In genomic region chr3:77648214-77648613, GRCh38 we compare ENCODE assay signal across 18 cellular contexts.
DNase-seq lines count a peak whose midpoint lies in the region; ATAC-seq and TF ChIP-seq lines count a peak whose summit lies in the region.
"Had no signal": no experiment of that assay in that cellular context is flagged by ENCODE, and none has a peak within 500 bp of the region (broad histone marks: within the 10 kb centered on the region; RNA-seq: fewer than 3 reads in every experiment).

No MANE protein-coding gene starts in this region.

- H3K36me3 Mint-ChIP-seq in GM23338 (ENCODE audit: low read depth): no peaks in the 10 kb centered on the region
- H3K36me3 Mint-ChIP-seq: CD4-positive, CD25-positive, alpha-beta regulatory T cell; CD8-positive, alpha-beta memory T cell had no signal

- H3K79me2 ChIP-seq in GM23338 (replicated peaks; ENCODE audit: insufficient read depth) (no peaks in the 10 kb centered on the region), osteoblast (ENCODE audit: insufficient read depth, low read length) (no peaks in the 10 kb centered on the region)

- H3K4me1 ChIP-seq in GM23338 (ENCODE audit: insufficient read depth) (peaks cover 4% of the 10 kb centered on the region; the same call in 1 of the 2 replicates), foreskin keratinocyte (no peaks in the 10 kb centered on the region), osteoblast (ENCODE audit: insufficient read depth, low read length) (no peaks in the 10 kb centered on the region)
- H3K4me1 ChIP-seq: Caco-2 had no signal

- no peak for ATAC-seq in GM23338
- ATAC-seq in foreskin keratinocyte: no peak
- ATAC-seq: HCT116 had no signal

- no peak overlapping the region for H3K27ac ChIP-seq in GM23338 (ENCODE audit: low read depth)
- no peak overlapping the region for H3K27ac ChIP-seq in foreskin keratinocyte
- no peak overlapping the region for H3K27ac ChIP-seq in osteoblast (ENCODE audit: low read depth, low read length)
- H3K27ac ChIP-seq: HL-60 had no signal

- no peaks in the 10 kb centered on the region for H3F3A ChIP-seq in GM23338 (replicated peaks; ENCODE audit: low read depth)

- no peaks in the 10 kb centered on the region for H3K9me2 ChIP-seq in GM23338 (ENCODE audit: insufficient read depth)

- H3K9me3 ChIP-seq in MG63 (no peaks in the 10 kb centered on the region), osteoblast (ENCODE audit: low read depth, low read length) (peaks cover 1% of the 10 kb centered on the region)
- H3K9me3 ChIP-seq: Caco-2 had no signal

- H3K4me3 ChIP-seq in GM23338: no peak overlapping the region
- no peak overlapping the region for H3K4me3 ChIP-seq in MG63
- no peak overlapping the region for H3K4me3 ChIP-seq in osteoblast (ENCODE audit: insufficient read depth, low read length)

- H3K9me3 Mint-ChIP-seq in GM23338: no peaks in the 10 kb centered on the region; the same call in 2 of the 3 replicates

- no peaks in the 10 kb centered on the region for H4K20me1 ChIP-seq in GM23338 (replicated peaks; ENCODE audit: insufficient read depth)
- H4K20me1 ChIP-seq in osteoblast (ENCODE audit: insufficient read depth, low read length): no peaks in the 10 kb centered on the region

- H3K4me3 Mint-ChIP-seq in GM23338: no peak overlapping the region
- H3K4me3 Mint-ChIP-seq: B cell; CD4-positive, CD25-positive, alpha-beta regulatory T cell; CD8-positive, alpha-beta memory T cell; HFFc6 had no signal

- H3K36me3 ChIP-seq in GM23338 (ENCODE audit: insufficient read depth): no peaks in the 10 kb centered on the region
- no peaks in the 10 kb centered on the region for H3K36me3 ChIP-seq in MG63
- no peaks in the 10 kb centered on the region for H3K36me3 ChIP-seq in osteoblast (ENCODE audit: insufficient read depth, low read length)

- H2AFZ ChIP-seq in GM23338: no peak overlapping the region
- H2AFZ ChIP-seq in osteoblast (ENCODE audit: low read length): no peak overlapping the region

- H3K27ac Mint-ChIP-seq in GM23338: peak overlapping the region; percentile 24; the same call in 1 of the 2 replicates
- H3K27ac Mint-ChIP-seq: B cell; CD4-positive, CD25-positive, alpha-beta regulatory T cell; CD8-positive, alpha-beta memory T cell; HFFc6 had no signal

- no peaks in the 10 kb centered on the region for H3K27me3 ChIP-seq in GM23338 (ENCODE audit: insufficient read depth)
- H3K27me3 ChIP-seq in foreskin keratinocyte: no peaks in the 10 kb centered on the region
- no peaks in the 10 kb centered on the region for H3K27me3 ChIP-seq in MG63
- no peaks in the 10 kb centered on the region for H3K27me3 ChIP-seq in osteoblast (ENCODE audit: insufficient read depth, low read length)

- H3K4me2 ChIP-seq in GM23338 (no peak overlapping the region), osteoblast (ENCODE audit: insufficient read depth, low read length) (no peak overlapping the region)

- peaks cover 2% of the 10 kb centered on the region for H3K27me3 Mint-ChIP-seq in GM23338 (ENCODE audit: insufficient read depth, low read depth, poor library complexity)
- H3K27me3 Mint-ChIP-seq: B cell; CD4-positive, CD25-positive, alpha-beta regulatory T cell; CD8-positive, alpha-beta memory T cell had no signal

- DNase-seq in GM23338 (ENCODE audit: low spot score): no peak
- peak; percentile 84 for DNase-seq in SW480 (ENCODE audit: low spot score)
- DNase-seq in foreskin keratinocyte: peak; percentile 6 to 32
- no peak for DNase-seq in SIG-M5 treated with dmso at 0.1 percent for 504 hours (lab: John Stamatoyannopoulos, UW; ENCODE audit: unreplicated experiment)
- no peak for DNase-seq in MG63
- DNase-seq in osteoblast (ENCODE audit: insufficient read length, low spot score, missing footprints): no peak
- DNase-seq: C1 segment of cervical spinal cord; Caco-2; CD4-positive, CD25-positive, alpha-beta regulatory T cell; CD8-positive, alpha-beta memory T cell; DMS79 treated with DMSO at 0.1 percent for 48 hours; GF-D8; GOT3; H7; HFFc6 had no signal

- no peak for TF ChIP-seq CTCF in GM23338 (conservative IDR thresholded peaks at IDR 0.05; ENCODE audit: low read depth in 2 of 2)
- no peak for TF ChIP-seq CTCF in foreskin keratinocyte (conservative IDR thresholded peaks at IDR 0.05)
- no peak for TF ChIP-seq CTCF in osteoblast (IDR thresholded peaks at IDR 0.05; ENCODE audit: extremely low read depth, low read depth, low read length)

- H3K4me1 Mint-ChIP-seq in GM23338: peaks cover 11% of the 10 kb centered on the region; the same call in 2 of the 3 replicates
- H3K4me1 Mint-ChIP-seq: B cell; CD4-positive, CD25-positive, alpha-beta regulatory T cell; CD8-positive, alpha-beta memory T cell had no signal

TF ChIP-seq in GM23338, 12 proteins besides CTCF, POLR2A, EP300 and RAD21:
- TF ChIP-seq, protein P1, sequence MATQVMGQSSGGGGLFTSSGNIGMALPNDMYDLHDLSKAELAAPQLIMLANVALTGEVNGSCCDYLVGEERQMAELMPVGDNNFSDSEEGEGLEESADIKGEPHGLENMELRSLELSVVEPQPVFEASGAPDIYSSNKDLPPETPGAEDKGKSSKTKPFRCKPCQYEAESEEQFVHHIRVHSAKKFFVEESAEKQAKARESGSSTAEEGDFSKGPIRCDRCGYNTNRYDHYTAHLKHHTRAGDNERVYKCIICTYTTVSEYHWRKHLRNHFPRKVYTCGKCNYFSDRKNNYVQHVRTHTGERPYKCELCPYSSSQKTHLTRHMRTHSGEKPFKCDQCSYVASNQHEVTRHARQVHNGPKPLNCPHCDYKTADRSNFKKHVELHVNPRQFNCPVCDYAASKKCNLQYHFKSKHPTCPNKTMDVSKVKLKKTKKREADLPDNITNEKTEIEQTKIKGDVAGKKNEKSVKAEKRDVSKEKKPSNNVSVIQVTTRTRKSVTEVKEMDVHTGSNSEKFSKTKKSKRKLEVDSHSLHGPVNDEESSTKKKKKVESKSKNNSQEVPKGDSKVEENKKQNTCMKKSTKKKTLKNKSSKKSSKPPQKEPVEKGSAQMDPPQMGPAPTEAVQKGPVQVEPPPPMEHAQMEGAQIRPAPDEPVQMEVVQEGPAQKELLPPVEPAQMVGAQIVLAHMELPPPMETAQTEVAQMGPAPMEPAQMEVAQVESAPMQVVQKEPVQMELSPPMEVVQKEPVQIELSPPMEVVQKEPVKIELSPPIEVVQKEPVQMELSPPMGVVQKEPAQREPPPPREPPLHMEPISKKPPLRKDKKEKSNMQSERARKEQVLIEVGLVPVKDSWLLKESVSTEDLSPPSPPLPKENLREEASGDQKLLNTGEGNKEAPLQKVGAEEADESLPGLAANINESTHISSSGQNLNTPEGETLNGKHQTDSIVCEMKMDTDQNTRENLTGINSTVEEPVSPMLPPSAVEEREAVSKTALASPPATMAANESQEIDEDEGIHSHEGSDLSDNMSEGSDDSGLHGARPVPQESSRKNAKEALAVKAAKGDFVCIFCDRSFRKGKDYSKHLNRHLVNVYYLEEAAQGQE (IDR thresholded peaks at IDR 0.05; ENCODE audit: unreplicated experiment): no peak
- no peak for TF ChIP-seq ZNF331 (CRISPR knock-in tag; IDR thresholded peaks at IDR 0.05; ENCODE audit: low read depth)
- TF ChIP-seq, protein P2, sequence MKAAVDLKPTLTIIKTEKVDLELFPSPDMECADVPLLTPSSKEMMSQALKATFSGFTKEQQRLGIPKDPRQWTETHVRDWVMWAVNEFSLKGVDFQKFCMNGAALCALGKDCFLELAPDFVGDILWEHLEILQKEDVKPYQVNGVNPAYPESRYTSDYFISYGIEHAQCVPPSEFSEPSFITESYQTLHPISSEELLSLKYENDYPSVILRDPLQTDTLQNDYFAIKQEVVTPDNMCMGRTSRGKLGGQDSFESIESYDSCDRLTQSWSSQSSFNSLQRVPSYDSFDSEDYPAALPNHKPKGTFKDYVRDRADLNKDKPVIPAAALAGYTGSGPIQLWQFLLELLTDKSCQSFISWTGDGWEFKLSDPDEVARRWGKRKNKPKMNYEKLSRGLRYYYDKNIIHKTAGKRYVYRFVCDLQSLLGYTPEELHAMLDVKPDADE (IDR thresholded peaks at IDR 0.05): no peak
- TF ChIP-seq EZH2 (IDR thresholded peaks at IDR 0.05; ENCODE audit: low read depth, unreplicated experiment): no peak
- no peak for TF ChIP-seq JUNB (IDR thresholded peaks at IDR 0.05; ENCODE audit: unreplicated experiment)
- no peak for TF ChIP-seq CREB1 (CRISPR knock-in tag; IDR thresholded peaks at IDR 0.05; ENCODE audit: low read depth)
- no peak for TF ChIP-seq STAT1 (IDR thresholded peaks at IDR 0.05; ENCODE audit: unreplicated experiment)
- TF ChIP-seq ZNF114 (CRISPR knock-in tag; IDR thresholded peaks at IDR 0.05): no peak

Comparison
In these comparisons a context has a peak if more than half of its experiments do, and no peak if none do; other contexts are left out.
1. DNase-seq: peak in SW480 (single experiment) and foreskin keratinocyte (2 of 2); none in GM23338 (single experiment), SIG-M5 treated with dmso at 0.1 percent for 504 hours (single experiment), MG63 (single experiment) and osteoblast (single experiment).